Comparison of ENCODE assay signal across 12 cellular contexts in the genomic region with DNA sequence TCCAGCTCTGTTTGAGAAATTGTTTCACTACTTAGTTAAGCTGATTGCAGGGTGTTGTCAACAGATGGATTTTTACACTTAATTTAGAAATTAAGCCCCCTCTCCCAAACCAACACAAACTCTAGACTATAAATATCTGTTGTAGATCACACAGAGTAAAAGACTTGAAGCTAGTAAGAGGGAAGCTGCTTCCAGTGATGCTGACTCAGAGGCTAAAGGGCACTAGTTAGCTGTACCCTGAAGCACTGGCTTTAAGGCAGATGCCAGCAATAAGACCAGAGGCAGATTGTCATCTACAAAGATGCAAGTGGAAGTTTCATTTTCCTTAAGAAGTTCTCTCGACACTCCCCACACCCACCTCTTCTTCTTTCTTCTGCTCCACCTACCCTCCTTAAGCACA.
DNase-seq lines count a peak whose midpoint lies in the region; ATAC-seq and TF ChIP-seq lines count a peak whose summit lies in the region.
"Had no signal": no experiment of that assay in that cellular context is flagged by ENCODE, and none has a peak within 500 bp of the region (broad histone marks: within the 10 kb centered on the region; RNA-seq: fewer than 3 reads in every experiment).

No MANE protein-coding gene starts in this region.

- CTCF ChIA-PET in Calu3 (lab: Charles Lee): interaction anchor here (1.2 to 1.4 kb wide), 2 partner anchors 10 to 13 kb away, joined by 3 to 4 read pairs; no protein-coding TSS in a partner anchor
- CTCF ChIA-PET in RWPE1 (lab: Yijun Ruan, JAX): interaction anchor here (0.7 kb wide), 1 partner anchor 83 kb away, joined by 3 read pairs; no protein-coding TSS in a partner anchor

- ATAC-seq in HG02852 (IDR thresholded peaks at IDR 0.05; ENCODE audit: unreplicated experiment) (no peak), HG02763 (IDR thresholded peaks at IDR 0.05; ENCODE audit: unreplicated experiment) (no peak)
- ATAC-seq: Right ventricle myocardium inferior had no signal

- H3K79me2 ChIP-seq in MM.1S (ENCODE audit: low read length): no peaks in the 10 kb centered on the region

- H3K4me3 ChIP-seq in MM.1S (ENCODE audit: low read length): no peak overlapping the region
- H3K4me3 ChIP-seq in choroid plexus epithelial cell (ENCODE audit: low read depth, low read length): no peak overlapping the region

- no peak overlapping the region for H3K4me3 Mint-ChIP-seq in Calu3 (ENCODE audit: low read depth, unreplicated experiment)
- H3K4me3 Mint-ChIP-seq: CD4-positive, alpha-beta memory T cell had no signal

- DNase-seq in Calu3 (peak; percentile 5), MM.1S (peak; percentile 16), choroid plexus epithelial cell (ENCODE audit: low read depth) (peak; percentile 85), myocyte (ENCODE audit: low read depth) (peak; percentile 41), RWPE1 (ENCODE audit: low spot score) (no peak)
- DNase-seq in activated CD4-positive, alpha-beta T cell treated with anti-CD3 and anti-CD28 coated beads, Interleukin-2, amount 50 U/mL, for 48 hours: no peak
- DNase-seq: activated CD8-positive, alpha-beta memory T cell treated with anti-CD3 and anti-CD28 coated beads, Interleukin-2, amount 50 U/mL, for 4 hours; amygdala; CD4-positive, alpha-beta memory T cell had no signal

- H3K4me1 ChIP-seq in MM.1S (ENCODE audit: low read length): no peaks in the 10 kb centered on the region

- TF ChIP-seq CTCF in Calu3 (IDR thresholded peaks at IDR 0.05; ENCODE audit: unreplicated experiment) (no peak), MM.1S (IDR thresholded peaks at IDR 0.05; ENCODE audit: low read length) (no peak), choroid plexus epithelial cell (conservative IDR thresholded peaks at IDR 0.05; ENCODE audit: low read depth, low read length) (no peak), RWPE1 (conservative IDR thresholded peaks at IDR 0.05; ENCODE audit: low read depth) (no peak)

- H3K27me3 Mint-ChIP-seq in Calu3 (ENCODE audit: unreplicated experiment): no peaks in the 10 kb centered on the region
- H3K27me3 Mint-ChIP-seq: CD4-positive, alpha-beta memory T cell had no signal

- H3K27ac Mint-ChIP-seq in Calu3 (ENCODE audit: unreplicated experiment): no peak overlapping the region
- H3K27ac Mint-ChIP-seq: CD4-positive, alpha-beta memory T cell had no signal

- POLR2A ChIA-PET in RWPE1 (lab: Yijun Ruan, JAX; ENCODE audit: low non-redundant PET): no interaction called here

- no peak overlapping the region for H2AFZ ChIP-seq in MM.1S (ENCODE audit: low read length)

- no peak overlapping the region for H3K9ac ChIP-seq in MM.1S (ENCODE audit: low read length)

- no peaks in the 10 kb centered on the region for H3K9me2 ChIP-seq in MM.1S (replicated peaks; ENCODE audit: insufficient read depth, low read length)

- H3K4me1 Mint-ChIP-seq in Calu3 (ENCODE audit: low read depth, unreplicated experiment): peaks cover 7% of the 10 kb centered on the region
- H3K4me1 Mint-ChIP-seq: CD4-positive, alpha-beta memory T cell had no signal

- no peaks in the 10 kb centered on the region for H3K36me3 ChIP-seq in MM.1S (replicated peaks; ENCODE audit: insufficient read depth, low read length)

- no TSS peak for BruUV-seq in Calu3 (replicated peaks; lab: Mats Ljungman, UMichigan)

- H3K9me3 Mint-ChIP-seq in Calu3 (ENCODE audit: low read depth, unreplicated experiment): peaks cover 2% of the 10 kb centered on the region

- H3F3A ChIP-seq in MM.1S (ENCODE audit: insufficient read depth, low read length): no peaks in the 10 kb centered on the region

- H3K36me3 Mint-ChIP-seq in Calu3 (ENCODE audit: insufficient read depth, unreplicated experiment): peaks cover 14% of the 10 kb centered on the region

- H3K27ac ChIP-seq in MM.1S (ENCODE audit: low read length): no peak overlapping the region
- H3K27ac ChIP-seq in RWPE1: no peak overlapping the region

- H4K20me1 ChIP-seq in MM.1S (ENCODE audit: insufficient read depth, low read length): no peaks in the 10 kb centered on the region

- H3K27me3 ChIP-seq in MM.1S (replicated peaks; ENCODE audit: insufficient read depth, low read length): no peaks in the 10 kb centered on the region

- intact Hi-C loops in Calu3 (cut with micrococcal nuclease; ENCODE audit: unreplicated experiment): no loop called here

- H3K4me2 ChIP-seq in MM.1S (ENCODE audit: low read depth, low read length): no peak overlapping the region

- no peaks in the 10 kb centered on the region for H3K9me3 ChIP-seq in MM.1S (replicated peaks; ENCODE audit: insufficient read depth, low read length)

Comparison
In these comparisons a context has a peak if more than half of its experiments do, and no peak if none do; other contexts are left out.
1. DNase-seq: peak in Calu3 (single experiment), MM.1S (single experiment), choroid plexus epithelial cell (single experiment) and myocyte (single experiment); none in activated CD4-positive, alpha-beta T cell treated with anti-CD3 and anti-CD28 coated beads, Interleukin-2, amount 50 U/mL, for 48 hours (0 of 2) and RWPE1 (single experiment).